In genomic region chr19:58395220-58395978, GRCh38 we compare ENCODE assay signal across 8 cellular contexts. TPM values are rescaled to one million over a fixed set of nuclear protein-coding genes. Genes with fewer than 3 reads are reported as not detected.
DNase-seq lines count a peak whose midpoint lies in the region; ATAC-seq and TF ChIP-seq lines count a peak whose summit lies in the region.

Gene RNF225 (plus strand): TSS chr19:58395656. CDS start chr19:58396090, 434 bp downstream.

- peaks cover 33% of the 10 kb centered on the region for H3K27me3 Mint-ChIP-seq in WTC11 (ENCODE audit: low read depth)

- CTCF ChIA-PET in WTC11 (lab: Charles Lee) = interaction anchor here (1.1 to 1.7 kb wide), 4 partner anchors 12 to 186 kb away, joined by 3 to 5 read pairs (median 5); partner anchors contain the start of gene ZBTB45

- no peak for TF ChIP-seq EP300 in upper lobe of left lung (IDR thresholded peaks at IDR 0.05)

- H3K27ac ChIP-seq in cardiac muscle cell (no peak within 1 kb of the TSS), right atrium auricular region (no peak within 1 kb of the TSS), upper lobe of left lung (peak within 1 kb of the TSS in 1 of 4 donors; percentile 36)

- peaks cover 37% of the 10 kb centered on the region for H3K36me3 Mint-ChIP-seq in WTC11

- H3K36me3 ChIP-seq in cardiac muscle cell (peaks cover 31% of the 10 kb centered on the region), right atrium auricular region (peaks cover 36% of the 10 kb centered on the region), upper lobe of left lung (peaks cover 12 to 48% (median 37%) of the 10 kb centered on the region in 4 donors)

- H3K4me1 Mint-ChIP-seq in WTC11 = peaks cover 10% of the 10 kb centered on the region

- peak within 1 kb of the TSS; percentile 73 for H3K4me3 Mint-ChIP-seq in WTC11

- peak within 1 kb of the TSS; percentile 63 for H3K27ac Mint-ChIP-seq in WTC11

- TF ChIP-seq CTCF in cardiac muscle cell (IDR thresholded peaks at IDR 0.05; ENCODE audit: low read depth, low read length) (no peak), right atrium auricular region (IDR thresholded peaks at IDR 0.05) (no peak), WTC11 (IDR thresholded peaks at IDR 0.05) (no peak), upper lobe of left lung (IDR thresholded peaks at IDR 0.05) (no peak)

- H3K4me1 ChIP-seq in cardiac muscle cell (ENCODE audit: low read depth) = peaks cover under 1% of the 10 kb centered on the region
- H3K4me1 ChIP-seq in right atrium auricular region = peaks cover 0 to 14% of the 10 kb centered on the region in 2 donors
- peaks cover 7 to 33% (median 13%) of the 10 kb centered on the region in 4 donors for H3K4me1 ChIP-seq in upper lobe of left lung

- no peaks in the 10 kb centered on the region for H3K9me3 Mint-ChIP-seq in WTC11

- no peak for DNase-seq in cardiac muscle cell (ENCODE audit: low read depth in 1 of 2, low spot score in 1 of 2)
- DNase-seq in right atrium auricular region (ENCODE audit: low spot score) = no peak
- peak; percentile 59 for DNase-seq in WTC11 (ENCODE audit: low spot score)
- DNase-seq in upper lobe of left lung = peak; percentile 65 to 86
- DNase-seq in NCI-H2081 treated with DMSO at 0.1 percent for 48 hours (lab: John Stamatoyannopoulos, UW) = no peak
- DNase-seq in cerebellum (ENCODE audit: low spot score) = no peak

- ATAC-seq in WTC11 (peak; percentile 67), upper lobe of left lung (ENCODE audit: low FRiP score in 2 of 2) (peak; percentile 7 to 63), HG03108 (IDR thresholded peaks at IDR 0.05; ENCODE audit: unreplicated experiment) (no peak)

- peaks cover 14% of the 10 kb centered on the region for H3K27me3 ChIP-seq in cardiac muscle cell
- H3K27me3 ChIP-seq in right atrium auricular region = peaks cover 6 to 12% of the 10 kb centered on the region in 2 donors
- peaks cover 0 to 9% (median 4%) of the 10 kb centered on the region in 4 donors for H3K27me3 ChIP-seq in upper lobe of left lung

- H3K9me3 ChIP-seq in cardiac muscle cell (ENCODE audit: low read depth) = no peaks in the 10 kb centered on the region
- no peaks in the 10 kb centered on the region for H3K9me3 ChIP-seq in right atrium auricular region
- H3K9me3 ChIP-seq in iPS-18c (ENCODE audit: control insufficient read depth, insufficient read depth, low read length) = no peaks in the 10 kb centered on the region
- no peaks in the 10 kb centered on the region for H3K9me3 ChIP-seq in upper lobe of left lung

- TF ChIP-seq POLR2A in upper lobe of left lung (IDR thresholded peaks at IDR 0.05) = no peak

- POLR2A ChIA-PET in WTC11 (lab: Charles Lee) = interaction anchor here (1.5 to 1.8 kb wide), 2 partner anchors 12 to 33 kb away, joined by 4 to 6 read pairs; partner anchors contain the start of gene ZNF497

- peak within 1 kb of the TSS; percentile 12 for H3K4me3 ChIP-seq in cardiac muscle cell
- peak within 1 kb of the TSS in 1 of 2 donors; percentile 21 for H3K4me3 ChIP-seq in right atrium auricular region
- peak within 1 kb of the TSS; percentile 49 for H3K4me3 ChIP-seq in iPS-18c (ENCODE audit: insufficient read depth, low read depth, low read length)
- H3K4me3 ChIP-seq in upper lobe of left lung = peak within 1 kb of the TSS in 3 of 4 donors; percentile 18 to 33 (median 23)

- 5 to 48% methylated on average over 3 to 20 of the region's 21 CpGs for WGBS in upper lobe of left lung, 2 donors

TF ChIP-seq in WTC11, 78 proteins besides CTCF, POLR2A, EP300 and RAD21 (continues in another document):
- TF ChIP-seq FOXK1 (CRISPR knock-in tag; IDR thresholded peaks at IDR 0.05) = peak; percentile 47; the same call in 1 of the 2 replicates
- TF ChIP-seq ETV6 (CRISPR knock-in tag; IDR thresholded peaks at IDR 0.05) = no peak
- no peak for TF ChIP-seq ZNF121 (CRISPR knock-in tag; IDR thresholded peaks at IDR 0.05)
- no peak for TF ChIP-seq ZNF396 (CRISPR knock-in tag; IDR thresholded peaks at IDR 0.05; ENCODE audit: borderline replicate concordance)
- TF ChIP-seq TCF7 (CRISPR knock-in tag; IDR thresholded peaks at IDR 0.05; ENCODE audit: low read depth) = no peak
- no peak for TF ChIP-seq TEAD4 (CRISPR knock-in tag; IDR thresholded peaks at IDR 0.05)
- no peak for TF ChIP-seq NR2C2 (CRISPR knock-in tag; IDR thresholded peaks at IDR 0.05)
- no peak for TF ChIP-seq ATF3 (CRISPR knock-in tag; conservative IDR thresholded peaks at IDR 0.05)
- no peak for TF ChIP-seq JUN (CRISPR knock-in tag; IDR thresholded peaks at IDR 0.05)
- TF ChIP-seq SP1 (CRISPR knock-in tag; conservative IDR thresholded peaks at IDR 0.05) = no peak; the same call in none of the 2 replicates
- no peak for TF ChIP-seq CDX4 (CRISPR knock-in tag; IDR thresholded peaks at IDR 0.05; ENCODE audit: borderline replicate concordance)
- no peak for TF ChIP-seq NFYB (CRISPR knock-in tag; conservative IDR thresholded peaks at IDR 0.05; ENCODE audit: low read depth)
- no peak for TF ChIP-seq HMGXB4 (CRISPR knock-in tag; IDR thresholded peaks at IDR 0.05)
- no peak for TF ChIP-seq TEAD1 (CRISPR knock-in tag; IDR thresholded peaks at IDR 0.05)
- TF ChIP-seq CREM (CRISPR knock-in tag; IDR thresholded peaks at IDR 0.05) = peak; percentile 61; the same call in 1 of the 2 replicates
- TF ChIP-seq KAT7 (CRISPR knock-in tag; IDR thresholded peaks at IDR 0.05; ENCODE audit: borderline replicate concordance) = no peak
- no peak for TF ChIP-seq JAZF1 (CRISPR knock-in tag; IDR thresholded peaks at IDR 0.05)
- TF ChIP-seq IRF2 (CRISPR knock-in tag; IDR thresholded peaks at IDR 0.05; ENCODE audit: borderline replicate concordance, low read depth) = no peak
- TF ChIP-seq TP53 (CRISPR knock-in tag; IDR thresholded peaks at IDR 0.05) = no peak
- no peak for TF ChIP-seq SMAD4 (CRISPR knock-in tag; IDR thresholded peaks at IDR 0.05)
- peak; percentile 18; the same call in 1 of the 2 replicates for TF ChIP-seq AFF4 (CRISPR knock-in tag; IDR thresholded peaks at IDR 0.05; ENCODE audit: borderline replicate concordance)

RNA-seq across cellular contexts. Expression of gene RNF225, which starts in this region (rescaled TPM):
- total RNA-seq in cardiac muscle cell = 3.1 TPM in 1 of 2 replicates, not detected in the other
- not detected in 2 replicates for polyA plus RNA-seq in cardiac muscle cell
- total RNA-seq in right atrium auricular region = not detected
- total RNA-seq in WTC11 (2021) = 1.1 to 1.8 TPM (median 1.5 TPM) in 3 replicates
- total RNA-seq in upper lobe of left lung = 1 to 10 TPM in 2 of 6 donors, under 1 TPM in 1, not detected in 3; 0.27 to 5.2 (median 2.0) TPM
- not detected for total RNA-seq in cerebellum

Comparison
In these comparisons a context has a peak if more than half of its experiments do, and no peak if none do; other contexts are left out.
1. DNase-seq: peak in WTC11 (single experiment) and upper lobe of left lung (2 of 2); none in cardiac muscle cell (0 of 2), right atrium auricular region (single experiment), NCI-H2081 treated with DMSO at 0.1 percent for 48 hours (single experiment) and cerebellum (single experiment).